In the genomic region with DNA sequence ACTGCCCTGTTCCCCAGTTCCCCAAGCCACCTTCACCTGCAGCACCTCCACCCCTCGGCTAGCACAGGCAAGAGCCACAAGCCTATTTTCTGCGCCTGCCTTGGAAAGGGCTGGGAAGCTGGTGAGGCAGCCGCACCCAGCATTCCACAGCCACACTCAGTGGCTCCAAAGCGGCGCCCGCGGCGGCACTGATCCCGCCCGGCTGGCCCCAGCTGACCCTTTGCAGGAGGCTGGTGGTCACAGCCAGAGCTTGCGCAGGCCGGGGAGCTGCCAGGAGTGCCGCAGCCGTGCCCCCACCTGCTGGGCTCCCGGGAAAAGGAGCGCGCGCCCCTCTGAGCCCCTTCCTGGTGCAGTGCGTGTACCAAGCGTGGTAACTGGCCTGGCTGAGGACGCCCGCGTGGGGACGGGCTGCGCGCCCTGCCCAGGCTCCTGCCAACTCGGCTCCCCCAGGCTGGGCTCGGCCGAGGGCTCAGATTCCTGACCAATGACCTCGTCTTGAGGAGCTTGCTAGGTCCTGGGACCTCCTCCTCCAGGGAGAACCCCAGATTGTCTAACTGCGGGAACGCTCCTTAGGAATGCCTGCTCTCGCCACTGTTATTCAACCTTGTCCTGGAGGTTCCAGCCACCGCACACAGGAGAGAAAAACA, we compare ENCODE assay signal across 1 cellular context.
TF ChIP-seq lines count a peak whose summit lies in the region.

No MANE protein-coding gene starts in this region.

TF ChIP-seq in A549, 52 proteins besides CTCF, POLR2A, EP300 and RAD21 (continued from another document):
- no peak for TF ChIP-seq NR3C1 (IDR thresholded peaks at IDR 0.05)
- TF ChIP-seq POLR2AphosphoS2 (conservative IDR thresholded peaks at IDR 0.05; ENCODE audit: low read length), result no peak
- no peak for TF ChIP-seq CBX8 (IDR thresholded peaks at IDR 0.05)
- TF ChIP-seq JUN (IDR thresholded peaks at IDR 0.05), result peak in 1 of 2 experiments; percentile 51; a peak in 2 of 5 replicates
- no peak; the same call in 1 of the 2 replicates for TF ChIP-seq RCOR1 (IDR thresholded peaks at IDR 0.05; ENCODE audit: low read depth, low read length)
- TF ChIP-seq, protein P1, sequence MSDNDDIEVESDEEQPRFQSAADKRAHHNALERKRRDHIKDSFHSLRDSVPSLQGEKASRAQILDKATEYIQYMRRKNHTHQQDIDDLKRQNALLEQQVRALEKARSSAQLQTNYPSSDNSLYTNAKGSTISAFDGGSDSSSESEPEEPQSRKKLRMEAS (IDR thresholded peaks at IDR 0.05), result peak; percentile 77; the same call in 1 of the 2 replicates
- no peak for TF ChIP-seq EHMT2 (IDR thresholded peaks at IDR 0.05; ENCODE audit: low read depth)
